ENCODE assay signal across 25 cellular contexts in the genomic region with DNA sequence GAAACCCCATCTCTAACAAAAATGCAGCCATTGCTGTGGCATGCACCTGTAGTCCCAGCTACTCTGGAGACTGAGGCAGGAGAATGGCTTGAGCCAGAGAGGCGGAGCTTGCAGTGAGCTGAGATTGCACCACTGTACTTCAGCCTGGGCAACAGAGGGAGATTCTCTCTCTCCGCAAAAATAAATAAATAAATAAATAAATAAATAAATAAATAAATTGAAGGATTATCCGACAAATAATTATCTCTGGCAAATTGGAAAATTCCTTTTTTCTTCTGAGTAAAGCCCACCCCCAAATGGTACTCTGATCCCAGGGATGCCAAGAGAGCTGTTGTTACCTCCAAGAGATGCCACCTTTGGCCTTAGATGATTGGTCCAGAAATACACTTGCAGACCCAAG.
"Had no signal": no experiment of that assay in that cellular context is flagged by ENCODE, and none has a peak within 500 bp of the region (broad histone marks: within the 10 kb centered on the region; RNA-seq: fewer than 3 reads in every experiment).

No MANE protein-coding gene starts in this region.

- H3K9me3 ChIP-seq: stomach, testis, thoracic aorta, thyroid gland, transverse colon, upper lobe of right lung, uterus, vagina had no signal

- DNase-seq: stimulated activated CD4-positive, alpha-beta T cell treated with anti-CD3 and anti-CD28 coated beads, Interleukin-2, amount 100 ng/mL, for 48 hours; stimulated activated CD4-positive, alpha-beta T cell treated with anti-CD3 and anti-CD28 coated beads, Interleukin-4, amount 100 ng/mL, for 1 hour; stimulated activated CD4-positive, alpha-beta T cell treated with anti-CD3 and anti-CD28 coated beads, Interleukin-4, amount 100 ng/mL, for 24 hours; stimulated activated CD4-positive, alpha-beta T cell treated with anti-CD3 and anti-CD28 coated beads, Interleukin-4, amount 100 ng/mL, for 4 hours; stimulated activated CD8-positive, alpha-beta memory T cell treated with anti-CD3 and anti-CD28 coated beads, Interleukin-4, amount 100 ng/mL, for 48 hours; stimulated activated naive B cell treated with anti-CD40 and anti-IgM and Interleukin-4, amounts not matched to agents 10 μg/mL and 1 μg/mL and 100 μg/mL, for 72 hours; stimulated activated naive CD4-positive, alpha-beta T cell; stimulated activated naive CD4-positive, alpha-beta T cell treated with Interleukin-2 at 50 U/mL for 16 hours; stimulated activated naive CD8-positive, alpha-beta T cell treated with anti-CD3 and anti-CD28 coated beads, Interleukin-15, amount 100 ng/mL, for 72 hours; stimulated activated naive CD8-positive, alpha-beta T cell treated with anti-CD3 and anti-CD28 coated beads, Interleukin-15, Interleukin-2, amounts not matched to agents 100 U/mL and 50 U/mL, for 24 hours; stomach; testis; thyroid gland; tibial artery; transverse colon; upper lobe of left lung; upper lobe of right lung; uterus had no signal

- H3K36me3 ChIP-seq: stomach, suprapubic skin, thoracic aorta, thyroid gland, tibial artery, tibial nerve, transverse colon, upper lobe of left lung, upper lobe of right lung, uterus, vagina had no signal

- H3K4me1 ChIP-seq: stomach, suprapubic skin, testis, thyroid gland, tibial artery, tibial nerve, transverse colon, upper lobe of left lung, upper lobe of right lung, uterus, vagina had no signal

- H3K4me3 ChIP-seq: stomach, suprapubic skin, testis, thoracic aorta, thyroid gland, tibial artery, tibial nerve, transverse colon, upper lobe of left lung, upper lobe of right lung, uterus, vagina had no signal

- ATAC-seq: stimulated activated effector memory CD8-positive, alpha-beta T cell treated with anti-CD3 and anti-CD28 coated beads, Interleukin-12 subunit alpha, Interleukin-12 subunit beta, amount 100 ng/mL, for 72 hours; stimulated activated memory B cell treated with anti-CD40 and anti-IgM and Interleukin-4, amounts not matched to agents 10 μg/mL and 1 μg/mL and 100 μg/mL, for 72 hours; stimulated activated naive B cell treated with anti-CD40 and anti-IgM and Interleukin-4, amounts not matched to agents 10 μg/mL and 1 μg/mL and 100 μg/mL, for 72 hours; stimulated activated naive CD8-positive, alpha-beta T cell treated with anti-CD3 and anti-CD28 coated beads, Interleukin-15, amount 100 ng/mL, for 72 hours; stimulated activated naive CD8-positive, alpha-beta T cell treated with anti-CD3 and anti-CD28 coated beads, Interleukin-15, Interleukin-2, amounts not matched to agents 100 U/mL and 50 U/mL, for 24 hours; upper lobe of right lung had no signal

- H3K27ac ChIP-seq: stomach, suprapubic skin, testis, thoracic aorta, thyroid gland, tibial artery, tibial nerve, transverse colon, upper lobe of left lung, upper lobe of right lung, uterus, vagina had no signal

- FAIRE-seq: urothelium cell line had no signal
